Comparison of ENCODE assay signal across 21 cellular contexts in the genomic region with DNA sequence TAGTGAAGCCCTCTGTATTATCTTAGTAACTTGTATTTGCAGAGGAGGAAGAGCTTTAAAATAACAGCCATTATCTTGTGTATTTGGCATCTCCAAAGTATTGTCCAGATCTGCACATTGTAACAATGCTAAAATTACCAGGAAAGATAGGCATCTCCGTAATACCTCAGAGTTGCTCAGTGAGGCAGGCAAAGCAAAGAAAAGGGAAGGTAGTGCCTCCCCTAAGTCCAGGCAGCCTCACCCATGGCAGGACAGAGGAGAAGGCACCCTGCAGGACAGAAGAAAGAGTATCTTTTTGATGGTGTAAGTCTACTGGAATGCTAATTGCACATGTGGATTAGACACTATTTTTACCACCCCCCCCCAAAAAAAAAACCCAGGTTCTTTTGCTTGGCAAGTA. TPM values are rescaled to one million over a fixed set of nuclear protein-coding genes. Genes with fewer than 3 reads are reported as not detected.
"Had no signal": no experiment of that assay in that cellular context is flagged by ENCODE, and none has a peak within 500 bp of the region (broad histone marks: within the 10 kb centered on the region; RNA-seq: fewer than 3 reads in every experiment).

No MANE protein-coding gene starts in this region.

- H3K27me3 ChIP-seq: gastrocnemius medialis, heart right ventricle, right lobe of liver, spleen, transverse colon had no signal

- H3K9me3 ChIP-seq: gastrocnemius medialis, heart right ventricle, left ventricle myocardium inferior, prostate gland, right lobe of liver, spleen, transverse colon had no signal

- H3K27ac Mint-ChIP-seq: activated CD8-positive, alpha-beta T cell treated with anti-CD3 and anti-CD28 coated beads, Interleukin-2, amount 10 ng/mL, durations not matched to agents 7 days and 5 days; activated naive CD4-positive, alpha-beta T cell treated with anti-CD3 and anti-CD28 coated beads for 36 hours; activated T-helper 1 cell treated with anti-CD3 and anti-CD28 coated beads, Interleukin-12 subunit alpha, Interleukin-12 subunit beta, Interleukin-2, Interleukin-4 antibody, amounts not matched to agents 30 ng/mL and 10 ng/mL and 1 ng/mL, durations not matched to agents 14 hours and 24 hours and 36 hours; nephron progenitor cell had no signal

- H3K4me3 ChIP-seq: gastrocnemius medialis, heart right ventricle, left ventricle myocardium inferior, prostate gland, right lobe of liver, spleen, transverse colon had no signal

- H3K9me3 Mint-ChIP-seq: activated naive CD4-positive, alpha-beta T cell treated with anti-CD3 and anti-CD28 coated beads for 36 hours; activated T-helper 1 cell treated with anti-CD3 and anti-CD28 coated beads, Interleukin-12 subunit alpha, Interleukin-12 subunit beta, Interleukin-2, Interleukin-4 antibody, amounts not matched to agents 30 ng/mL and 10 ng/mL and 1 ng/mL, durations not matched to agents 14 hours and 24 hours and 36 hours; nephron progenitor cell had no signal

- H3K36me3 ChIP-seq: gastrocnemius medialis, heart right ventricle, left ventricle myocardium inferior, prostate gland, right lobe of liver, spleen, transverse colon, WERI-Rb-1 had no signal

- H3K27ac ChIP-seq: gastrocnemius medialis, heart right ventricle, left ventricle myocardium inferior, prostate gland, right lobe of liver, spleen, transverse colon, WERI-Rb-1 had no signal

- ATAC-seq: activated CD8-positive, alpha-beta T cell treated with anti-CD3 and anti-CD28 coated beads, Interleukin-2, amount 10 ng/mL, durations not matched to agents 7 days and 5 days; gastrocnemius medialis; right lobe of liver had no signal

- DNase-seq: activated CD4-positive, alpha-beta T cell treated with anti-CD3 and anti-CD28 coated beads for 48 hours; activated CD8-positive, alpha-beta memory T cell treated with anti-CD3 and anti-CD28 coated beads, Interleukin-2, amount 50 U/mL, for 48 hours; activated CD8-positive, alpha-beta T cell treated with anti-CD3 and anti-CD28 coated beads, Interleukin-2, amount 10 ng/mL, durations not matched to agents 7 days and 5 days; activated naive CD4-positive, alpha-beta T cell treated with anti-CD3 and anti-CD28 coated beads for 36 hours; gastrocnemius medialis; heart right ventricle; left ventricle myocardium inferior; nephron progenitor cell; right lobe of liver; spleen; stimulated activated CD4-positive, alpha-beta T cell treated with anti-CD3 and anti-CD28 coated beads, Interleukin-1b, Interleukin-23, amount 100 ng/mL, for 48 hours; stimulated activated naive CD4-positive, alpha-beta T cell; substantia nigra; transverse colon; WERI-Rb-1 had no signal

- H3K4me1 ChIP-seq: prostate gland, right lobe of liver, transverse colon had no signal

- H3K4me3 Mint-ChIP-seq: activated CD8-positive, alpha-beta T cell treated with anti-CD3 and anti-CD28 coated beads, Interleukin-2, amount 10 ng/mL, durations not matched to agents 7 days and 5 days; activated naive CD4-positive, alpha-beta T cell treated with anti-CD3 and anti-CD28 coated beads for 36 hours; activated T-helper 1 cell treated with anti-CD3 and anti-CD28 coated beads, Interleukin-12 subunit alpha, Interleukin-12 subunit beta, Interleukin-2, Interleukin-4 antibody, amounts not matched to agents 30 ng/mL and 10 ng/mL and 1 ng/mL, durations not matched to agents 14 hours and 24 hours and 36 hours; nephron progenitor cell had no signal

RNA-seq across cellular contexts. Expression of a gene that starts 13.6 kb away (rescaled TPM):
- total RNA-seq: activated CD8-positive, alpha-beta T cell treated with anti-CD3 and anti-CD28 coated beads, Interleukin-2, amount 10 ng/mL, durations not matched to agents 7 days and 5 days; activated naive CD4-positive, alpha-beta T cell treated with anti-CD3 and anti-CD28 coated beads for 36 hours; activated T-helper 1 cell treated with anti-CD3 and anti-CD28 coated beads, Interleukin-12 subunit alpha, Interleukin-12 subunit beta, Interleukin-2, Interleukin-4 antibody, amounts not matched to agents 30 ng/mL and 10 ng/mL and 1 ng/mL, durations not matched to agents 14 hours and 24 hours and 36 hours; astrocyte; fibroblast of lung; gastrocnemius medialis; heart right ventricle; left ventricle myocardium inferior; omental fat pad; prostate gland; right lobe of liver; spleen; transverse colon had no signal
- polyA plus RNA-seq: fibroblast of lung, heart right ventricle, keratinocyte, spleen had no signal

RNA-seq across cellular contexts. Expression of a gene that starts 27.9 kb away (rescaled TPM):
- total RNA-seq: activated CD8-positive, alpha-beta T cell treated with anti-CD3 and anti-CD28 coated beads, Interleukin-2, amount 10 ng/mL, durations not matched to agents 7 days and 5 days; activated naive CD4-positive, alpha-beta T cell treated with anti-CD3 and anti-CD28 coated beads for 36 hours; activated T-helper 1 cell treated with anti-CD3 and anti-CD28 coated beads, Interleukin-12 subunit alpha, Interleukin-12 subunit beta, Interleukin-2, Interleukin-4 antibody, amounts not matched to agents 30 ng/mL and 10 ng/mL and 1 ng/mL, durations not matched to agents 14 hours and 24 hours and 36 hours had no signal
